37 cellular contexts compared by ENCODE assay signal in genomic region chr14:93878251-93878650, GRCh38. TPM values are rescaled to one million over a fixed set of nuclear protein-coding genes. Genes with fewer than 3 reads are reported as not detected.
"Had no signal": no experiment of that assay in that cellular context is flagged by ENCODE, and none has a peak within 500 bp of the region (broad histone marks: within the 10 kb centered on the region; RNA-seq: fewer than 3 reads in every experiment).

No MANE protein-coding gene starts in this region.

- DNase-seq: activated CD4-positive, alpha-beta memory T cell treated with anti-CD3 and anti-CD28 coated beads, Interleukin-2, amount 10 ng/mL, durations not matched to agents 7 days and 5 days; activated CD4-positive, alpha-beta T cell treated with anti-CD3 and anti-CD28 coated beads for 1 hour; activated CD4-positive, alpha-beta T cell treated with anti-CD3 and anti-CD28 coated beads for 36 hours; activated CD4-positive, alpha-beta T cell treated with anti-CD3 and anti-CD28 coated beads for 48 hours; activated CD4-positive, alpha-beta T cell treated with anti-CD3 and anti-CD28 coated beads, Interleukin-2, amount 10 ng/mL, durations not matched to agents 7 days and 5 days; activated CD4-positive, alpha-beta T cell treated with anti-CD3 and anti-CD28 coated beads, Interleukin-2, amount 50 U/mL, for 48 hours; activated CD4-positive, CD25-positive, alpha-beta regulatory T cell; activated CD8-positive, alpha-beta memory T cell treated with anti-CD3 and anti-CD28 coated beads for 24 hours; activated CD8-positive, alpha-beta memory T cell treated with anti-CD3 and anti-CD28 coated beads, Interleukin-2, amount 10 ng/mL, durations not matched to agents 7 days and 5 days; activated CD8-positive, alpha-beta memory T cell treated with anti-CD3 and anti-CD28 coated beads, Interleukin-2, amount 50 U/mL, for 48 hours; activated CD8-positive, alpha-beta T cell treated with anti-CD3 and anti-CD28 coated beads, Interleukin-2, amount 10 ng/mL, durations not matched to agents 7 days and 5 days; activated effector memory CD4-positive, alpha-beta T cell treated with Interleukin-2 at 50 U/mL for 16 hours; activated gamma-delta T cell; activated naive CD4-positive, alpha-beta T cell treated with anti-CD3 and anti-CD28 coated beads for 36 hours; activated naive CD4-positive, alpha-beta T cell treated with anti-CD3 and anti-CD28 coated beads, Interleukin-2, amount 50 U/mL, for 16 hours; activated naive CD8-positive, alpha-beta T cell treated with anti-CD3 and anti-CD28 coated beads for 36 hours; activated T-cell treated with anti-CD3 and anti-CD28 coated beads, Interleukin-2, amount 50 U/mL, for 24 hours; activated T-cell treated with anti-CD3 and anti-CD28 coated beads, Interleukin-2, amount 50 U/mL, for 48 hours; adrenal gland; amniotic stem cell; aorta; body of pancreas; brain microvascular endothelial cell; central memory CD4-positive, alpha-beta T cell; T-cell; T-helper 17 cell; WERI-Rb-1 had no signal

- ATAC-seq: activated CD4-positive, alpha-beta T cell treated with anti-CD3 and anti-CD28 coated beads for 36 hours; activated CD4-positive, CD25-positive, alpha-beta regulatory T cell treated with anti-CD3 and anti-CD28 coated beads, Interleukin-2, amount 50 U/mL, for 24 hours; activated CD8-positive, alpha-beta memory T cell treated with anti-CD3 and anti-CD28 coated beads, Interleukin-2, amount 10 ng/mL, durations not matched to agents 7 days and 5 days; activated CD8-positive, alpha-beta T cell treated with anti-CD3 and anti-CD28 coated beads, Interleukin-2, amount 10 ng/mL, durations not matched to agents 7 days and 5 days; activated naive CD4-positive, alpha-beta T cell treated with anti-CD3 and anti-CD28 coated beads, Interleukin-2, amount 50 U/mL, for 72 hours; body of pancreas; T-cell; T-helper 17 cell; WTC11 had no signal

- FAIRE-seq: astrocyte, TTC549 had no signal

- H3K36me3 ChIP-seq: adrenal gland, brain microvascular endothelial cell, breast epithelium, WERI-Rb-1 had no signal

- H3K4me3 ChIP-seq: adrenal gland, body of pancreas, breast epithelium had no signal

- H3K27ac ChIP-seq: adrenal gland, body of pancreas, brain microvascular endothelial cell, breast epithelium, WERI-Rb-1 had no signal

- H3K27me3 ChIP-seq: adrenal gland, body of pancreas, brain microvascular endothelial cell, breast epithelium had no signal

- H3K4me1 ChIP-seq: adrenal gland, breast epithelium had no signal

- H3K9me3 ChIP-seq: adrenal gland, body of pancreas, breast epithelium had no signal

RNA-seq across cellular contexts. Expression of gene FAM181A, which starts 48.9 kb away (rescaled TPM):
- total RNA-seq: activated CD4-positive, alpha-beta memory T cell treated with anti-CD3 and anti-CD28 coated beads, Interleukin-2, amount 10 ng/mL, durations not matched to agents 7 days and 5 days; activated CD4-positive, alpha-beta T cell treated with anti-CD3 and anti-CD28 coated beads for 36 hours; activated CD4-positive, alpha-beta T cell treated with anti-CD3 and anti-CD28 coated beads, Interleukin-2, amount 10 ng/mL, durations not matched to agents 7 days and 5 days; activated CD8-positive, alpha-beta memory T cell treated with anti-CD3 and anti-CD28 coated beads, Interleukin-2, amount 10 ng/mL, durations not matched to agents 7 days and 5 days; activated CD8-positive, alpha-beta T cell treated with anti-CD3 and anti-CD28 coated beads, Interleukin-2, amount 10 ng/mL, durations not matched to agents 7 days and 5 days; activated naive CD4-positive, alpha-beta T cell treated with anti-CD3 and anti-CD28 coated beads for 36 hours; activated naive CD4-positive, alpha-beta T cell treated with anti-CD3 and anti-CD28 coated beads, Interleukin-2, amount 50 U/mL, for 72 hours; activated naive CD8-positive, alpha-beta T cell treated with anti-CD3 and anti-CD28 coated beads for 36 hours; activated T-helper 2 cell treated with anti-CD3 and anti-CD28 coated beads, Interferon-gamma antibody, Interleukin-2, Interleukin-4, amounts not matched to agents 10 μg/mL and 5 μg/mL and 100 μg/mL, durations not matched to agents 14 hours and 24 hours and 36 hours; adrenal gland; aorta; astrocyte; body of pancreas; breast epithelium; cardiac septum; T-cell; T-helper 1 cell treated with Interleukin-12 subunit alpha and Interleukin-12 subunit beta and Interleukin-4 antibody, amounts not matched to agents 30 ng/mL and 1 ng/mL, for 36 hours; T-helper 17 cell; T-helper 2 cell treated with Interferon-gamma antibody and Interleukin-4, amounts not matched to agents 100 ng/mL and 5 ng/mL, for 36 hours; WTC11 had no signal
- polyA plus RNA-seq: adrenal gland, aorta had no signal
